ENCODE assay signal across 19 cellular contexts in genomic region chr3:131047582-131047981, GRCh38. TPM values are rescaled to one million over a fixed set of nuclear protein-coding genes. Genes with fewer than 3 reads are reported as not detected.
DNase-seq lines count a peak whose midpoint lies in the region; ATAC-seq and TF ChIP-seq lines count a peak whose summit lies in the region.
"Had no signal": no experiment of that assay in that cellular context is flagged by ENCODE, and none has a peak within 500 bp of the region (broad histone marks: within the 10 kb centered on the region; RNA-seq: fewer than 3 reads in every experiment).

No MANE protein-coding gene starts in this region.

- no peak for ATAC-seq in DND-41 (ENCODE audit: insufficient read depth, low read depth)
- ATAC-seq in activated T-cell treated with anti-CD3 and anti-CD28 coated beads, Interleukin-2, amount 50 U/mL, for 4 hours, result no peak
- no peak for ATAC-seq in GM18505 (IDR thresholded peaks at IDR 0.05; ENCODE audit: unreplicated experiment)
- ATAC-seq: activated naive CD8-positive, alpha-beta T cell treated with anti-CD3 and anti-CD28 coated beads, Interleukin-2, amount 50 U/mL, for 24 hours had no signal

- no peaks in the 10 kb centered on the region for H4K20me1 ChIP-seq in DND-41 (ENCODE audit: insufficient read depth, low read length)
- H4K20me1 ChIP-seq in Loucy (ENCODE audit: insufficient read depth, low read length, poor library complexity, severe bottlenecking), result no peaks in the 10 kb centered on the region

- H3K36me3 ChIP-seq in DND-41 (ENCODE audit: insufficient read depth, low read length) (no peaks in the 10 kb centered on the region), Loucy (ENCODE audit: insufficient read depth, low read length) (no peaks in the 10 kb centered on the region), WERI-Rb-1 (no peaks in the 10 kb centered on the region)
- H3K36me3 ChIP-seq: cardiac muscle cell, spleen had no signal

- no peak overlapping the region for H3K4me2 ChIP-seq in DND-41 (ENCODE audit: insufficient read depth, low read length)
- H3K4me2 ChIP-seq in Loucy (ENCODE audit: low read depth, low read length, poor library complexity, severe bottlenecking), result peak overlapping the region; percentile 2

- H3K27ac ChIP-seq in 22Rv1 (no peak overlapping the region), DND-41 (ENCODE audit: low read length) (no peak overlapping the region), WERI-Rb-1 (no peak overlapping the region)
- H3K27ac ChIP-seq: cardiac muscle cell, parathyroid adenoma, spleen had no signal

- TF ChIP-seq CTCF in 22Rv1 (IDR thresholded peaks at IDR 0.05) (peak; percentile 45), DND-41 (IDR thresholded peaks at IDR 0.05; ENCODE audit: borderline replicate concordance, extremely low read depth, low read length, poor library complexity, severe bottlenecking) (peak; percentile 51), Loucy (conservative IDR thresholded peaks at IDR 0.05; ENCODE audit: low read length) (peak; percentile 57), WERI-Rb-1 (IDR thresholded peaks at IDR 0.05; ENCODE audit: low read depth, low read length) (no peak)

- H3K9ac ChIP-seq in DND-41 (ENCODE audit: low read depth, low read length) (no peak overlapping the region), Loucy (ENCODE audit: low read depth, low read length, poor library complexity, severe bottlenecking) (no peak overlapping the region)
- H3K9ac ChIP-seq: parathyroid adenoma had no signal

- H3K79me2 ChIP-seq in DND-41 (ENCODE audit: insufficient read depth, low read length), result no peaks in the 10 kb centered on the region
- H3K79me2 ChIP-seq in Loucy (ENCODE audit: insufficient read depth, low read length), result no peaks in the 10 kb centered on the region
- H3K79me2 ChIP-seq: parathyroid adenoma had no signal

- no peak for TF ChIP-seq POLR2A in GM18505 (IDR thresholded peaks at IDR 0.05; ENCODE audit: borderline replicate concordance, extremely low read depth, insufficient read depth, insufficient read length)

- H2AFZ ChIP-seq in DND-41 (ENCODE audit: low read depth, low read length) (0 out of 2 replicates have a peak overlapping the region, but pooled peaks have one; percentile 16), Loucy (ENCODE audit: low read length) (no peak overlapping the region; the same call in 1 of the 2 replicates)
- H2AFZ ChIP-seq: parathyroid adenoma had no signal

- H3K9me3 Mint-ChIP-seq in activated T-cell treated with anti-CD3 and anti-CD28 coated beads, Interleukin-2, amount 50 U/mL, for 4 hours, result peaks cover 33% of the 10 kb centered on the region

- no peaks in the 10 kb centered on the region for H3K27me3 Mint-ChIP-seq in activated T-cell treated with anti-CD3 and anti-CD28 coated beads, Interleukin-2, amount 50 U/mL, for 4 hours (ENCODE audit: low read depth)
- H3K27me3 Mint-ChIP-seq: activated naive CD8-positive, alpha-beta T cell treated with anti-CD3 and anti-CD28 coated beads, Interleukin-2, amount 50 U/mL, for 24 hours; activated T-cell treated with anti-CD3 and anti-CD28 coated beads, Interleukin-2, amount 50 U/mL, for 24 hours; stimulated activated naive CD8-positive, alpha-beta T cell treated with anti-CD3 and anti-CD28 coated beads, Interleukin-15, Interleukin-2, amounts not matched to agents 100 ng/mL and 50 ng/mL, for 24 hours had no signal

- H3K9me3 ChIP-seq in DND-41 (ENCODE audit: insufficient read depth, low read length, severe bottlenecking), result no peaks in the 10 kb centered on the region
- H3K9me3 ChIP-seq in Loucy (ENCODE audit: insufficient read depth, low read depth, low read length), result no peaks in the 10 kb centered on the region
- no peaks in the 10 kb centered on the region for H3K9me3 ChIP-seq in WERI-Rb-1 (ENCODE audit: severe bottlenecking)

- H3K27me3 ChIP-seq in DND-41 (ENCODE audit: insufficient read depth, low read length, poor library complexity), result no peaks in the 10 kb centered on the region
- no peaks in the 10 kb centered on the region for H3K27me3 ChIP-seq in Loucy (ENCODE audit: insufficient read depth, low read length, poor library complexity, severe bottlenecking)
- no peaks in the 10 kb centered on the region for H3K27me3 ChIP-seq in WERI-Rb-1 (ENCODE audit: insufficient read depth, low read depth, severe bottlenecking)
- H3K27me3 ChIP-seq: cardiac muscle cell, spleen had no signal

- peaks cover 11% of the 10 kb centered on the region for H3K4me1 ChIP-seq in DND-41 (ENCODE audit: insufficient read depth, low read length)
- H3K4me1 ChIP-seq in Loucy (ENCODE audit: insufficient read depth, low read length, poor library complexity, severe bottlenecking), result peaks cover 10% of the 10 kb centered on the region
- H3K4me1 ChIP-seq: parathyroid adenoma, spleen had no signal

- H3F3A ChIP-seq in Loucy (ENCODE audit: low read depth), result no peaks in the 10 kb centered on the region

- no peak overlapping the region for H3K4me3 ChIP-seq in DND-41 (ENCODE audit: low read depth in 1 of 2, low read length in 2 of 2)
- no peak overlapping the region for H3K4me3 ChIP-seq in Loucy (ENCODE audit: low read length, poor library complexity, severe bottlenecking)
- no peak overlapping the region for H3K4me3 ChIP-seq in WERI-Rb-1 (ENCODE audit: low read depth, low read length)
- H3K4me3 ChIP-seq: cardiac muscle cell, spleen had no signal

- no peaks in the 10 kb centered on the region for H3K9me2 ChIP-seq in Loucy (replicated peaks; ENCODE audit: low read depth, low read length)

- peak; percentile 33 for DNase-seq in DND-41
- DNase-seq in WERI-Rb-1, result peak; percentile 12
- DNase-seq in activated T-cell treated with anti-CD3 and anti-CD28 coated beads, Interleukin-2, amount 50 U/mL, for 4 hours, result no peak
- no peak for DNase-seq in NCI-H2107 (lab: John Stamatoyannopoulos, UW)
- no peak for DNase-seq in NOMO-1 (lab: John Stamatoyannopoulos, UW; ENCODE audit: unreplicated experiment in 2 of 2)
- DNase-seq: activated CD4-positive, alpha-beta T cell treated with anti-CD3 and anti-CD28 coated beads, Interleukin-2, amount 10 ng/mL, durations not matched to agents 7 days and 5 days; activated naive CD8-positive, alpha-beta T cell treated with anti-CD3 and anti-CD28 coated beads, Interleukin-2, amount 50 U/mL, for 24 hours; activated T-cell treated with anti-CD3 and anti-CD28 coated beads, Interleukin-2, amount 50 U/mL, for 24 hours; DMS79 treated with DMSO at 0.1 percent for 48 hours; effector CD4-positive, alpha-beta T cell; NCI-H1092 treated with DMSO at 0.1 percent for 48 hours; NCI-H510A; spleen had no signal

- H3K4me3 Mint-ChIP-seq in activated T-cell treated with anti-CD3 and anti-CD28 coated beads, Interleukin-2, amount 50 U/mL, for 4 hours, result no peak overlapping the region
- H3K4me3 Mint-ChIP-seq: activated CD4-positive, alpha-beta T cell treated with anti-CD3 and anti-CD28 coated beads, Interleukin-2, amount 10 ng/mL, durations not matched to agents 7 days and 5 days; activated naive CD8-positive, alpha-beta T cell treated with anti-CD3 and anti-CD28 coated beads, Interleukin-2, amount 50 U/mL, for 24 hours; activated T-cell treated with anti-CD3 and anti-CD28 coated beads, Interleukin-2, amount 50 U/mL, for 24 hours; stimulated activated naive CD8-positive, alpha-beta T cell treated with anti-CD3 and anti-CD28 coated beads, Interleukin-15, Interleukin-2, amounts not matched to agents 100 ng/mL and 50 ng/mL, for 24 hours had no signal

- H3K4me1 Mint-ChIP-seq in activated T-cell treated with anti-CD3 and anti-CD28 coated beads, Interleukin-2, amount 50 U/mL, for 4 hours (ENCODE audit: low read depth), result peaks cover 18% of the 10 kb centered on the region

- peaks cover 10% of the 10 kb centered on the region for H3K36me3 Mint-ChIP-seq in activated T-cell treated with anti-CD3 and anti-CD28 coated beads, Interleukin-2, amount 50 U/mL, for 4 hours (ENCODE audit: insufficient read depth)

RNA-seq across cellular contexts. Expression of gene NEK11, which starts 20.9 kb away (rescaled TPM):
- 1 to 10 TPM in 2 of 3 donors, under 1 TPM in 1; 0.58 to 1.4 (median 1.2) TPM for total RNA-seq in activated T-cell treated with anti-CD3 and anti-CD28 coated beads, Interleukin-2, amount 50 U/mL, for 4 hours

RNA-seq across cellular contexts. Expression of gene ASTE1, which starts 21.0 kb away (rescaled TPM):
- total RNA-seq in activated T-cell treated with anti-CD3 and anti-CD28 coated beads, Interleukin-2, amount 50 U/mL, for 4 hours, result 10 to 100 TPM; 11.5 to 14.0 (median 12.7) TPM

Comparison
In these comparisons a context has a peak if more than half of its experiments do, and no peak if none do; other contexts are left out.
1. DNase-seq: peak in DND-41 (single experiment) and WERI-Rb-1 (single experiment); none in activated T-cell treated with anti-CD3 and anti-CD28 coated beads, Interleukin-2, amount 50 U/mL, for 4 hours (single experiment), NCI-H2107 (single experiment) and NOMO-1 (0 of 2).